Comparison of ENCODE assay signal across 5 cellular contexts in genomic region chr2:39587641-39588040, GRCh38.
"Had no signal": no experiment of that assay in that cellular context is flagged by ENCODE, and none has a peak within 500 bp of the region (broad histone marks: within the 10 kb centered on the region; RNA-seq: fewer than 3 reads in every experiment).

No MANE protein-coding gene starts in this region.

- DNase-seq: IMR-90 had no signal

- H3K36me3 Mint-ChIP-seq: IgD-negative memory B cell had no signal

- H3K4me3 ChIP-seq: K562 had no signal

- H3K27ac Mint-ChIP-seq: IgD-negative memory B cell had no signal

- H3K4me1 Mint-ChIP-seq: IgD-negative memory B cell had no signal

- H3K4me3 Mint-ChIP-seq: IgD-negative memory B cell had no signal

- ATAC-seq: HepG2, K562 had no signal

- H3K27ac ChIP-seq: HL-60 had no signal
